8 cellular contexts compared by ENCODE assay signal in the genomic region with DNA sequence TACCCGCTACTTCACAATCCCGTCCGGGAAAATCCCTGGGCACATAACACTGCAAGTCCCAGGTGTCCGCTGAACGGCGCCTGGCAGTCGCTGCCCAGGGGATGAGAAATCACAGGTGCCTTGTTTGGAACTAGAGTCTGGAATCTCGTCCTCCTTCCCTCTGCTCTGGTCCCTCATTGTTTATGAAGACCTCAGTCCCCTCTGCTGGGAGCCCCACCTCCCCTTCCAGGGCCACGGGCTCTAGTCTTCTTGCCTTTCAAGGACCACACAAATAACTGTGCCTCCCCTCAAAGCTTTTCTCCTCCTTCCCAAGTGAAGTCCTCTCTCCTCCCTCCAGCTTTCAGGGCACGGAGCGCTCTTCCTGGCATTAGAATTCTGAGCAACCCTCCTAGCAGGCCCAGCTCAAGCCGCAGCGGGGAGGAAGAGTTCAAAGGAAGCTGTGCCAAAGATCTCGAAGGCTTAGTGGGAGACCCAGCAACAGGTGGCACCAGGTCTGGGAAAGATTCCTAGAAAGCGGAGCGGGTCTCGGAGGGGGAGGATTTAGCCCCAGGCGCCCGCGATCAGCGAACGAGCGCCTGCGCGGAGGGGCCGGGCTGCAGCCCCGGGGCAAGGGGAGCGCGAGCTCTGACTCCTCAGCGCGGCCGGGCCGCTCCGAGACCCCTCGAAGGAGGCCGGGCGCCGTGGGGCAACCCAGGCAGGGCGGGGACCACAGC. TPM values are rescaled to one million over a fixed set of nuclear protein-coding genes. Genes with fewer than 3 reads are reported as not detected.
DNase-seq lines count a peak whose midpoint lies in the region; ATAC-seq and TF ChIP-seq lines count a peak whose summit lies in the region.
"Not testable (repeated sequence)": the region's sequence is repeated elsewhere in the genome, so short reads cannot be mapped to it uniquely, and the experiment has no call there.

No MANE protein-coding gene starts in this region.

- H3K36me3 ChIP-seq in DND-41 (ENCODE audit: insufficient read depth, low read length); HUES6 (ENCODE audit: control insufficient read depth, insufficient read depth, low read length); stomach smooth muscle (ENCODE audit: control insufficient read depth in 2 of 2, insufficient read depth in 2 of 2, low read length in 2 of 2): not testable (repeated sequence)

- not testable (repeated sequence) for H3K9me3 Mint-ChIP-seq in glutamatergic neuron (ENCODE audit: unreplicated experiment); nephron

- DNase-seq in DND-41 = peak; percentile 57
- DNase-seq in SK-N-DZ (ENCODE audit: low spot score) = peak; percentile 47
- peak; percentile 9 for DNase-seq in amniotic epithelial cell (ENCODE audit: low read depth)
- DNase-seq in glutamatergic neuron = peak; percentile 63

- H3K4me3 Mint-ChIP-seq in glutamatergic neuron (ENCODE audit: unreplicated experiment) (peak overlapping the region; percentile 98), nephron (peak overlapping the region; percentile 96 to 97 (median 97))

- not testable (repeated sequence) for TF ChIP-seq CTCF in DND-41 (IDR thresholded peaks at IDR 0.05; ENCODE audit: borderline replicate concordance, extremely low read depth, low read length, poor library complexity, severe bottlenecking); glutamatergic neuron (IDR thresholded peaks at IDR 0.05; ENCODE audit: partially characterized antibody, unreplicated experiment); nephron (IDR thresholded peaks at IDR 0.05; ENCODE audit: unreplicated experiment in 3 of 3)

- peak overlapping the region; percentile 96 for H3K27ac ChIP-seq in DND-41 (ENCODE audit: low read length)
- peak overlapping the region; percentile 89 for H3K27ac ChIP-seq in HUES6 (ENCODE audit: low read depth, low read length)
- peak overlapping the region; percentile 82 for H3K27ac ChIP-seq in stomach smooth muscle (ENCODE audit: low read length)

- peak overlapping the region; percentile 72 to 97 for H3K4me3 ChIP-seq in DND-41 (ENCODE audit: low read depth in 1 of 2, low read length in 2 of 2)
- peak overlapping the region; percentile 99 for H3K4me3 ChIP-seq in HUES6 (ENCODE audit: low read depth, low read length)
- peak overlapping the region; percentile 77 to 86 for H3K4me3 ChIP-seq in stomach smooth muscle (ENCODE audit: low read length in 2 of 2)

- H3K27ac Mint-ChIP-seq in glutamatergic neuron (ENCODE audit: unreplicated experiment) (peak overlapping the region; percentile 96), nephron (peak overlapping the region; percentile 80 to 97 (median 94))

- H3K27me3 Mint-ChIP-seq in glutamatergic neuron (ENCODE audit: unreplicated experiment); nephron (ENCODE audit: low read depth): not testable (repeated sequence)

- H2AFZ ChIP-seq in DND-41 (ENCODE audit: low read depth, low read length) = peak overlapping the region; percentile 96

- ATAC-seq in DND-41 (ENCODE audit: insufficient read depth, low read depth) = peak; percentile 39
- ATAC-seq in GM21786 (IDR thresholded peaks at IDR 0.05; ENCODE audit: unreplicated experiment) = peak; percentile 8

- H3K4me2 ChIP-seq in DND-41 (ENCODE audit: insufficient read depth, low read length) = peak overlapping the region; percentile 86

- H3K9ac ChIP-seq in DND-41 (ENCODE audit: low read depth, low read length) (peak overlapping the region; percentile 91), HUES6 (ENCODE audit: low read length) (peak overlapping the region; percentile 94), stomach smooth muscle (ENCODE audit: low read length in 2 of 2) (peak overlapping the region; percentile 72 to 81)

- H4K20me1 ChIP-seq in DND-41 (ENCODE audit: insufficient read depth, low read length) = peaks cover 40% of the 10 kb centered on the region

- not testable (repeated sequence) for H3K36me3 Mint-ChIP-seq in glutamatergic neuron (ENCODE audit: unreplicated experiment); nephron (ENCODE audit: low read depth)

- peaks cover 57% of the 10 kb centered on the region for H3K79me2 ChIP-seq in DND-41 (ENCODE audit: insufficient read depth, low read length)

- not testable (repeated sequence) for H3K27me3 ChIP-seq in DND-41 (ENCODE audit: insufficient read depth, low read length, poor library complexity); HUES6 (ENCODE audit: control insufficient read depth, insufficient read depth, low read length); stomach smooth muscle (ENCODE audit: control insufficient read depth in 1 of 2, insufficient read depth in 2 of 2, low read length in 2 of 2)

- not testable (repeated sequence) for H3K9me3 ChIP-seq in DND-41 (ENCODE audit: insufficient read depth, low read length, severe bottlenecking); HUES6 (ENCODE audit: control insufficient read depth, insufficient read depth, low read depth, low read length); stomach smooth muscle (ENCODE audit: control insufficient read depth in 2 of 2, low read length in 2 of 2)

- peaks cover 13% of the 10 kb centered on the region for H3K4me1 Mint-ChIP-seq in glutamatergic neuron (ENCODE audit: low read depth, unreplicated experiment)
- H3K4me1 Mint-ChIP-seq in nephron = peaks cover 42% of the 10 kb centered on the region

- H3K4me1 ChIP-seq in DND-41 (ENCODE audit: insufficient read depth, low read length) = peaks cover 30% of the 10 kb centered on the region
- H3K4me1 ChIP-seq in HUES6 (ENCODE audit: control insufficient read depth, insufficient read depth, low read length); stomach smooth muscle (ENCODE audit: control insufficient read depth, insufficient read depth, low read length): not testable (repeated sequence)

RNA-seq across cellular contexts. Expression of a gene that starts 0.9 kb away (rescaled TPM):
- polyA plus RNA-seq in SK-N-DZ (2014; cell fraction: cytosol; rRNA removed) = 43.6 and 52.0 TPM in 2 replicates
- 19.9 and 25.5 TPM in 2 replicates for polyA plus RNA-seq in SK-N-DZ (2014; cell fraction: nucleus; rRNA removed)
- 30.6 TPM for total RNA-seq in glutamatergic neuron (ENCODE audit: unreplicated experiment)

RNA-seq across cellular contexts. Expression of a gene that starts 30.3 kb away (rescaled TPM):
- polyA plus RNA-seq in SK-N-DZ (2014; cell fraction: cytosol; rRNA removed) = 128 and 175 TPM in 2 replicates
- polyA plus RNA-seq in SK-N-DZ (2014; cell fraction: nucleus; rRNA removed) = 43.5 and 95.7 TPM in 2 replicates
- 60.1 TPM for total RNA-seq in glutamatergic neuron (ENCODE audit: unreplicated experiment)

RNA-seq across cellular contexts. Expression of a gene that starts 31.7 kb away (rescaled TPM):
- polyA plus RNA-seq in SK-N-DZ (2014; cell fraction: cytosol; rRNA removed) = 4.2 and 4.4 TPM in 2 replicates
- 3.3 and 4.3 TPM in 2 replicates for polyA plus RNA-seq in SK-N-DZ (2014; cell fraction: nucleus; rRNA removed)
- total RNA-seq in glutamatergic neuron (ENCODE audit: unreplicated experiment) = 4.0 TPM

Comparison
In these comparisons a context has a peak if more than half of its experiments do, and no peak if none do; other contexts are left out.
1. Peak in every context shown above with its lines: DNase-seq, ATAC-seq, H3K4me3 ChIP-seq and H3K27ac ChIP-seq.
2. DNase-seq: peak in every context shown above with its lines; median percentile 63 in glutamatergic neuron; 57 in DND-41; 47 in SK-N-DZ; 9 in amniotic epithelial cell.